Comparison of ENCODE assay signal across 21 cellular contexts in the genomic region with DNA sequence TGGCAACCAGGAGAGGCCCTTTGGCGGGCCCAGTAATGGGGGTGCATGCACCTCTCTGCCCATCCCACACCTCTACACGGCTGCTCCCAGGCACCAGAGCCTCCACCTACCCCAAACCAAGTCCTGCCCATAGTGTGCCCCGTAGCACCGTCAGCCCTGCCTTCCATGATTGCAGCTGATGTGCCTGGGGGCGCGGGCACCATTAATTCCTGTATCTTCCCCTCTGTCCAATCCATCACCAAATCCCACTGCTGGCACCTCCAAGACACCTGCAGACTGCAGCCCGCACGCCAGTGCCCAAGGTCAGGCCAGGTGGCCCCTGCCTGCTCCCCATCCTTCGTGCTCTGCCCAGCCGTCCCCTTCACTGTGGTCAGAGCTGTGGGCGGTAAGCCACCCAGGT.
"Had no signal": no experiment of that assay in that cellular context is flagged by ENCODE, and none has a peak within 500 bp of the region (broad histone marks: within the 10 kb centered on the region; RNA-seq: fewer than 3 reads in every experiment).

No MANE protein-coding gene starts in this region.

- DNase-seq: activated B cell treated with CpG ODN at 0.5 μM for 24 hours; activated CD4-positive, alpha-beta T cell treated with anti-CD3 and anti-CD28 coated beads for 1 hour; activated CD4-positive, alpha-beta T cell treated with anti-CD3 and anti-CD28 coated beads, Interleukin-2, amount 10 ng/mL, durations not matched to agents 24 days and 14 days; activated CD4-positive, alpha-beta T cell treated with anti-CD3 and anti-CD28 coated beads, Interleukin-2, amount 50 U/mL, for 48 hours; activated naive CD8-positive, alpha-beta T cell treated with anti-CD3 and anti-CD28 coated beads, Interleukin-2, amount 50 U/mL, for 24 hours; activated T-cell treated with anti-CD3 and anti-CD28 coated beads for 4 hours; amniotic stem cell; Karpas-422; NCI-H1105; NCI-H1436; NCI-H1694 treated with DMSO at 0.1 percent for 48 hours; NCI-H2029 treated with DMSO at 0.1 percent for 48 hours; NCI-H510A treated with DMSO at 0.1 percent for 48 hours; SHP77 treated with DMSO at 0.1 percent for 48 hours; T-helper 17 cell; T-helper 9 cell had no signal

- H3K27ac ChIP-seq: ascending aorta, body of pancreas had no signal

- H3K4me1 ChIP-seq: ascending aorta, body of pancreas had no signal

- ATAC-seq: activated naive CD4-positive, alpha-beta T cell treated with anti-CD3 and anti-CD28 coated beads, Interleukin-2, amount 50 U/mL, for 72 hours; activated naive CD8-positive, alpha-beta T cell treated with anti-CD3 and anti-CD28 coated beads, Interleukin-2, amount 50 U/mL, for 24 hours; body of pancreas; PC-3; T-helper 17 cell had no signal

- H3K4me3 ChIP-seq: ascending aorta, body of pancreas, K562 had no signal

- H3K36me3 ChIP-seq: ascending aorta had no signal

- H3K27me3 ChIP-seq: ascending aorta, body of pancreas had no signal

- H3K9me3 ChIP-seq: ascending aorta, body of pancreas had no signal
